Comparison of ENCODE assay signal across 22 cellular contexts in genomic region chr19:48095637-48096175, GRCh38. TPM values are rescaled to one million over a fixed set of nuclear protein-coding genes. Genes with fewer than 3 reads are reported as not detected.
A peak's percentile ranks its signal among the peaks of the same experiment; 100 is the strongest.
DNase-seq lines count a peak whose midpoint lies in the region; ATAC-seq and TF ChIP-seq lines count a peak whose summit lies in the region.
"Had no signal": no experiment of that assay in that cellular context is flagged by ENCODE, and none has a peak within 500 bp of the region (broad histone marks: within the 10 kb centered on the region; RNA-seq: fewer than 3 reads in every experiment).

No MANE protein-coding gene starts in this region.

- H3K9me3 ChIP-seq in GM23248 (ENCODE audit: low read depth), result no peaks in the 10 kb centered on the region
- peaks cover 2% of the 10 kb centered on the region for H3K9me3 ChIP-seq in osteoblast (ENCODE audit: low read depth, low read length)
- H3K9me3 ChIP-seq in left lung, result peaks cover 0 to 5% of the 10 kb centered on the region in 2 donors

- no peak overlapping the region for H3K27ac ChIP-seq in GM23248
- H3K27ac ChIP-seq in osteoblast (ENCODE audit: low read depth, low read length), result no peak overlapping the region
- H3K27ac ChIP-seq in left lung, result no peak overlapping the region
- H3K27ac ChIP-seq: RWPE1, SK-N-MC had no signal

- DNase-seq in A172 (ENCODE audit: low spot score), result peak; percentile 1
- DNase-seq in GM23248, result peak; percentile 17
- DNase-seq in NCI-H226, result peak; percentile 45
- peak; percentile 68 for DNase-seq in osteoblast (ENCODE audit: insufficient read length, low spot score, missing footprints)
- no peak for DNase-seq in left lung
- no peak for DNase-seq in NCI-H526 treated with DMSO at 0.1 percent for 48 hours (lab: John Stamatoyannopoulos, UW)
- DNase-seq: 8988T; BE2C; GOT3; NCI-H1092; NCI-H1436; NCI-H187 treated with DMSO at 0.1 percent for 48 hours; NCI-H2107; NCI-H510A; NCI-H774; NK-92 treated with Interleukin-12 subunit alpha and Interleukin-12 subunit beta, amount 100 ng/mL, for 24 hours; SHP77 treated with DMSO at 0.1 percent for 48 hours; T-cell had no signal

- H3F3A ChIP-seq in GM23248 (ENCODE audit: insufficient read depth), result peaks cover 13% of the 10 kb centered on the region; the same call in 1 of the 2 replicates

- H3K79me2 ChIP-seq in GM23248 (ENCODE audit: insufficient read depth), result no peaks in the 10 kb centered on the region
- no peaks in the 10 kb centered on the region for H3K79me2 ChIP-seq in osteoblast (ENCODE audit: insufficient read depth, low read length)

- intact Hi-C loops in left lung (cut with DNase I), result no loop called here

- H3K4me1 ChIP-seq in GM23248 (ENCODE audit: insufficient read depth) (peaks cover 6% of the 10 kb centered on the region), osteoblast (ENCODE audit: insufficient read depth, low read length) (peaks cover 9% of the 10 kb centered on the region), left lung (no peaks in the 10 kb centered on the region)
- H3K4me1 ChIP-seq: BE2C had no signal

- ATAC-seq in GM21786 (IDR thresholded peaks at IDR 0.05; ENCODE audit: unreplicated experiment) (no peak), left lung (no peak)
- ATAC-seq: K562, T-cell had no signal

- in situ Hi-C loops in GM23248 (cut with MboI), result no loop called here

- H3K4me3 ChIP-seq in GM23248 (no peak overlapping the region), osteoblast (ENCODE audit: insufficient read depth, low read length) (no peak overlapping the region), left lung (no peak overlapping the region)
- H3K4me3 ChIP-seq: K562, SK-N-MC had no signal

- TF ChIP-seq CTCF in osteoblast (IDR thresholded peaks at IDR 0.05; ENCODE audit: extremely low read depth, low read depth, low read length), result no peak
- TF ChIP-seq CTCF in left lung (IDR thresholded peaks at IDR 0.05), result no peak

- H4K20me1 ChIP-seq in GM23248 (ENCODE audit: insufficient read depth), result no peaks in the 10 kb centered on the region
- H4K20me1 ChIP-seq in osteoblast (ENCODE audit: insufficient read depth, low read length), result no peaks in the 10 kb centered on the region

- H3K9me2 ChIP-seq in GM23248 (ENCODE audit: insufficient read depth), result no peaks in the 10 kb centered on the region

- H3K36me3 ChIP-seq in GM23248 (ENCODE audit: low read depth) (no peaks in the 10 kb centered on the region), osteoblast (ENCODE audit: insufficient read depth, low read length) (no peaks in the 10 kb centered on the region), left lung (peaks cover 0 to 18% of the 10 kb centered on the region in 2 donors)
- H3K36me3 ChIP-seq: BE2C had no signal

- H3K4me2 ChIP-seq in GM23248 (ENCODE audit: unreplicated experiment) (no peak overlapping the region), osteoblast (ENCODE audit: insufficient read depth, low read length) (no peak overlapping the region)

- no peak overlapping the region for H2AFZ ChIP-seq in GM23248
- no peak overlapping the region for H2AFZ ChIP-seq in osteoblast (ENCODE audit: low read length)

- 64 to 70% methylated on average over 3 of the region's 3 CpGs for WGBS in GM23248 (ENCODE audit: low coverage in 1 of 2, low lambda C conversion rate in 2 of 2, missing lambda C conversion rate in 2 of 2), 2 experiments

- H3K27me3 ChIP-seq in GM23248 (replicated peaks; ENCODE audit: insufficient read depth) (peaks cover 27% of the 10 kb centered on the region), osteoblast (ENCODE audit: insufficient read depth, low read length) (peaks cover 7% of the 10 kb centered on the region), left lung (no peaks in the 10 kb centered on the region)
- H3K27me3 ChIP-seq: BE2C had no signal

- no peak overlapping the region for H3K9ac ChIP-seq in GM23248

RNA-seq across cellular contexts. Expression of gene PLA2G4C, which starts 14.9 kb away (rescaled TPM):
- total RNA-seq in A172 (2014; rRNA removed; shearing (Covaris generic)), result 8.0 and 8.4 TPM in 2 replicates
- 0.63 and 0.76 TPM in 2 replicates for total RNA-seq in GM23248 (2014; rRNA removed; shearing (Covaris generic))
- 1.8 and 1.9 TPM in 2 replicates for polyA plus RNA-seq in GM23248 (2016; fragmentation: Nextera tagmentation; extraction: Ambion mirVana)
- total RNA-seq in osteoblast (3.2 and 4.3 TPM in 2 replicates), left lung (10 to 100 TPM; 11.5 to 17.3 TPM)

RNA-seq across cellular contexts. Expression of gene CABP5, which starts 51.8 kb away (rescaled TPM):
- total RNA-seq in A172 (2014; rRNA removed; shearing (Covaris generic)), result not detected in 2 replicates
- total RNA-seq in GM23248 (2014; rRNA removed; shearing (Covaris generic)), result not detected in 2 replicates
- not detected in 2 replicates for polyA plus RNA-seq in GM23248 (2016; fragmentation: Nextera tagmentation; extraction: Ambion mirVana)
- not detected in 2 replicates for total RNA-seq in osteoblast
- total RNA-seq in left lung, result not detected
- total RNA-seq: K562, T-cell had no signal
- polyA plus RNA-seq: K562 had no signal

Comparison
In these comparisons a context has a peak if more than half of its experiments do, and no peak if none do; other contexts are left out.
1. DNase-seq: peak in A172 (single experiment), GM23248 (single experiment), NCI-H226 (single experiment) and osteoblast (single experiment); none in left lung (0 of 2) and NCI-H526 treated with DMSO at 0.1 percent for 48 hours (single experiment).